In the genomic region with DNA sequence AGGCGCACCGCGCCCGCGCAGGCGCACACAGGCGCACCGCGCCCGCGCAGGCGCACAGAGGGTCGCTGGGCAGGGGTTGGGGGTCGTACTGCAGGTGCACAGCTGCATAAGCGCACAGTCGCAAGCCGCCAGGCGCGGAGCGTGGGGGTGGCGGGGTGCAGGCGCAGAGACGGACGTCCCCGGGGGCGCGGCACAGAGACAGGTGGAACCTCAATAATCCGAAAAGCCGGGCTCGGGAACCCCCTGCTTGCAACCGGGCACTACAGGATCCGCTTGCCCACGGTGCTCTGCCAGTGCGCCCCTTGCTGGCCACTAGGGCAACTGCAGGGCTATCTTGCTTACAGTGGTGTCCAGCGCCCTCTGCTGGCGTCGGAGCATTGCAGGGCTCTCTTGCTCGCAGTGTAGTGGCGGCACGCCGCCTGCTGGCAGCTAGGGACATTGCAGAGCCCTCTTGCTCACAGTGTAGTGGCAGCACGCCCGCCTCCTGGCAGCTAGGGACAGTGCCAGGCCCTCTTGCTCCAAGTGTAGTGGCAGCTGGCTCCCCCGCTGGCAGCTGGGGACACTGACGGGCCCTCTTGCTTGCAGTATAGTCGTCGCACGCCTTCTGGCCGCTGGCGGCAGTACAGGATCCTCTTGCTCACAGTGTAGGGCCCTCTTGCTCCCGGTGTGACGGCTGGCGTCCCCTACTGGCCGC, we compare ENCODE assay signal across 2 cellular contexts.
TF ChIP-seq lines count a peak whose summit lies in the region.

No MANE protein-coding gene starts in this region.

TF ChIP-seq in SK-N-SH, 30 proteins besides CTCF, POLR2A, EP300 and RAD21 (continued from another document):
- TF ChIP-seq, protein P1, sequence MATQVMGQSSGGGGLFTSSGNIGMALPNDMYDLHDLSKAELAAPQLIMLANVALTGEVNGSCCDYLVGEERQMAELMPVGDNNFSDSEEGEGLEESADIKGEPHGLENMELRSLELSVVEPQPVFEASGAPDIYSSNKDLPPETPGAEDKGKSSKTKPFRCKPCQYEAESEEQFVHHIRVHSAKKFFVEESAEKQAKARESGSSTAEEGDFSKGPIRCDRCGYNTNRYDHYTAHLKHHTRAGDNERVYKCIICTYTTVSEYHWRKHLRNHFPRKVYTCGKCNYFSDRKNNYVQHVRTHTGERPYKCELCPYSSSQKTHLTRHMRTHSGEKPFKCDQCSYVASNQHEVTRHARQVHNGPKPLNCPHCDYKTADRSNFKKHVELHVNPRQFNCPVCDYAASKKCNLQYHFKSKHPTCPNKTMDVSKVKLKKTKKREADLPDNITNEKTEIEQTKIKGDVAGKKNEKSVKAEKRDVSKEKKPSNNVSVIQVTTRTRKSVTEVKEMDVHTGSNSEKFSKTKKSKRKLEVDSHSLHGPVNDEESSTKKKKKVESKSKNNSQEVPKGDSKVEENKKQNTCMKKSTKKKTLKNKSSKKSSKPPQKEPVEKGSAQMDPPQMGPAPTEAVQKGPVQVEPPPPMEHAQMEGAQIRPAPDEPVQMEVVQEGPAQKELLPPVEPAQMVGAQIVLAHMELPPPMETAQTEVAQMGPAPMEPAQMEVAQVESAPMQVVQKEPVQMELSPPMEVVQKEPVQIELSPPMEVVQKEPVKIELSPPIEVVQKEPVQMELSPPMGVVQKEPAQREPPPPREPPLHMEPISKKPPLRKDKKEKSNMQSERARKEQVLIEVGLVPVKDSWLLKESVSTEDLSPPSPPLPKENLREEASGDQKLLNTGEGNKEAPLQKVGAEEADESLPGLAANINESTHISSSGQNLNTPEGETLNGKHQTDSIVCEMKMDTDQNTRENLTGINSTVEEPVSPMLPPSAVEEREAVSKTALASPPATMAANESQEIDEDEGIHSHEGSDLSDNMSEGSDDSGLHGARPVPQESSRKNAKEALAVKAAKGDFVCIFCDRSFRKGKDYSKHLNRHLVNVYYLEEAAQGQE (IDR thresholded peaks at IDR 0.05; ENCODE audit: low read depth, low read length) = no peak
- no peak for TF ChIP-seq NFIC (IDR thresholded peaks at IDR 0.05; ENCODE audit: borderline replicate concordance)
- no peak for TF ChIP-seq MEF2A (IDR thresholded peaks at IDR 0.05; ENCODE audit: borderline replicate concordance, low read depth)
- TF ChIP-seq SMC3 (IDR thresholded peaks at IDR 0.05; ENCODE audit: low read depth, low read length) = no peak
- no peak for TF ChIP-seq MXI1 (IDR thresholded peaks at IDR 0.05; ENCODE audit: low read depth, low read length)
- TF ChIP-seq TAF1 (IDR thresholded peaks at IDR 0.05; ENCODE audit: borderline replicate concordance, low read depth, low read length) = no peak
- no peak for TF ChIP-seq RFX5 (IDR thresholded peaks at IDR 0.05; ENCODE audit: low read length)

TF ChIP-seq in SK-N-SH treated with all-trans-retinoic acid at 6 μM for 48 hours, 23 proteins besides CTCF, POLR2A, EP300 and RAD21 (continued from another document):
- TF ChIP-seq, protein P2, sequence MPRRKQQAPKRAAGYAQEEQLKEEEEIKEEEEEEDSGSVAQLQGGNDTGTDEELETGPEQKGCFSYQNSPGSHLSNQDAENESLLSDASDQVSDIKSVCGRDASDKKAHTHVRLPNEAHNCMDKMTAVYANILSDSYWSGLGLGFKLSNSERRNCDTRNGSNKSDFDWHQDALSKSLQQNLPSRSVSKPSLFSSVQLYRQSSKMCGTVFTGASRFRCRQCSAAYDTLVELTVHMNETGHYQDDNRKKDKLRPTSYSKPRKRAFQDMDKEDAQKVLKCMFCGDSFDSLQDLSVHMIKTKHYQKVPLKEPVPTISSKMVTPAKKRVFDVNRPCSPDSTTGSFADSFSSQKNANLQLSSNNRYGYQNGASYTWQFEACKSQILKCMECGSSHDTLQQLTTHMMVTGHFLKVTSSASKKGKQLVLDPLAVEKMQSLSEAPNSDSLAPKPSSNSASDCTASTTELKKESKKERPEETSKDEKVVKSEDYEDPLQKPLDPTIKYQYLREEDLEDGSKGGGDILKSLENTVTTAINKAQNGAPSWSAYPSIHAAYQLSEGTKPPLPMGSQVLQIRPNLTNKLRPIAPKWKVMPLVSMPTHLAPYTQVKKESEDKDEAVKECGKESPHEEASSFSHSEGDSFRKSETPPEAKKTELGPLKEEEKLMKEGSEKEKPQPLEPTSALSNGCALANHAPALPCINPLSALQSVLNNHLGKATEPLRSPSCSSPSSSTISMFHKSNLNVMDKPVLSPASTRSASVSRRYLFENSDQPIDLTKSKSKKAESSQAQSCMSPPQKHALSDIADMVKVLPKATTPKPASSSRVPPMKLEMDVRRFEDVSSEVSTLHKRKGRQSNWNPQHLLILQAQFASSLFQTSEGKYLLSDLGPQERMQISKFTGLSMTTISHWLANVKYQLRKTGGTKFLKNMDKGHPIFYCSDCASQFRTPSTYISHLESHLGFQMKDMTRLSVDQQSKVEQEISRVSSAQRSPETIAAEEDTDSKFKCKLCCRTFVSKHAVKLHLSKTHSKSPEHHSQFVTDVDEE (CRISPR knock-in tag; IDR thresholded peaks at IDR 0.05) = no peak
- TF ChIP-seq, protein P3, sequence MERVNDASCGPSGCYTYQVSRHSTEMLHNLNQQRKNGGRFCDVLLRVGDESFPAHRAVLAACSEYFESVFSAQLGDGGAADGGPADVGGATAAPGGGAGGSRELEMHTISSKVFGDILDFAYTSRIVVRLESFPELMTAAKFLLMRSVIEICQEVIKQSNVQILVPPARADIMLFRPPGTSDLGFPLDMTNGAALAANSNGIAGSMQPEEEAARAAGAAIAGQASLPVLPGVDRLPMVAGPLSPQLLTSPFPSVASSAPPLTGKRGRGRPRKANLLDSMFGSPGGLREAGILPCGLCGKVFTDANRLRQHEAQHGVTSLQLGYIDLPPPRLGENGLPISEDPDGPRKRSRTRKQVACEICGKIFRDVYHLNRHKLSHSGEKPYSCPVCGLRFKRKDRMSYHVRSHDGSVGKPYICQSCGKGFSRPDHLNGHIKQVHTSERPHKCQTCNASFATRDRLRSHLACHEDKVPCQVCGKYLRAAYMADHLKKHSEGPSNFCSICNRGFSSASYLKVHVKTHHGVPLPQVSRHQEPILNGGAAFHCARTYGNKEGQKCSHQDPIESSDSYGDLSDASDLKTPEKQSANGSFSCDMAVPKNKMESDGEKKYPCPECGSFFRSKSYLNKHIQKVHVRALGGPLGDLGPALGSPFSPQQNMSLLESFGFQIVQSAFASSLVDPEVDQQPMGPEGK (CRISPR knock-in tag; IDR thresholded peaks at IDR 0.05; ENCODE audit: borderline replicate concordance) = no peak
- TF ChIP-seq GLIS3 (CRISPR knock-in tag; IDR thresholded peaks at IDR 0.05) (no peak), BACH2 (CRISPR knock-in tag; IDR thresholded peaks at IDR 0.05; ENCODE audit: borderline replicate concordance) (no peak), ZNF565 (CRISPR knock-in tag; conservative IDR thresholded peaks at IDR 0.05; ENCODE audit: low read depth) (no peak), ZNF8 (CRISPR knock-in tag; IDR thresholded peaks at IDR 0.05) (no peak)
- TF ChIP-seq, protein P4, sequence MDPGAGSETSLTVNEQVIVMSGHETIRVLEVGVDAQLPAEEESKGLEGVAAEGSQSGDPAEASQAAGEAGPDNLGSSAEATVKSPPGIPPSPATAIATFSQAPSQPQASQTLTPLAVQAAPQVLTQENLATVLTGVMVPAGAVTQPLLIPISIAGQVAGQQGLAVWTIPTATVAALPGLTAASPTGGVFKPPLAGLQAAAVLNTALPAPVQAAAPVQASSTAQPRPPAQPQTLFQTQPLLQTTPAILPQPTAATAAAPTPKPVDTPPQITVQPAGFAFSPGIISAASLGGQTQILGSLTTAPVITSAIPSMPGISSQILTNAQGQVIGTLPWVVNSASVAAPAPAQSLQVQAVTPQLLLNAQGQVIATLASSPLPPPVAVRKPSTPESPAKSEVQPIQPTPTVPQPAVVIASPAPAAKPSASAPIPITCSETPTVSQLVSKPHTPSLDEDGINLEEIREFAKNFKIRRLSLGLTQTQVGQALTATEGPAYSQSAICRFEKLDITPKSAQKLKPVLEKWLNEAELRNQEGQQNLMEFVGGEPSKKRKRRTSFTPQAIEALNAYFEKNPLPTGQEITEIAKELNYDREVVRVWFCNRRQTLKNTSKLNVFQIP (CRISPR knock-in tag; IDR thresholded peaks at IDR 0.05; ENCODE audit: borderline replicate concordance, low read depth) = no peak
